Comparison of ENCODE assay signal across 13 cellular contexts in the genomic region with DNA sequence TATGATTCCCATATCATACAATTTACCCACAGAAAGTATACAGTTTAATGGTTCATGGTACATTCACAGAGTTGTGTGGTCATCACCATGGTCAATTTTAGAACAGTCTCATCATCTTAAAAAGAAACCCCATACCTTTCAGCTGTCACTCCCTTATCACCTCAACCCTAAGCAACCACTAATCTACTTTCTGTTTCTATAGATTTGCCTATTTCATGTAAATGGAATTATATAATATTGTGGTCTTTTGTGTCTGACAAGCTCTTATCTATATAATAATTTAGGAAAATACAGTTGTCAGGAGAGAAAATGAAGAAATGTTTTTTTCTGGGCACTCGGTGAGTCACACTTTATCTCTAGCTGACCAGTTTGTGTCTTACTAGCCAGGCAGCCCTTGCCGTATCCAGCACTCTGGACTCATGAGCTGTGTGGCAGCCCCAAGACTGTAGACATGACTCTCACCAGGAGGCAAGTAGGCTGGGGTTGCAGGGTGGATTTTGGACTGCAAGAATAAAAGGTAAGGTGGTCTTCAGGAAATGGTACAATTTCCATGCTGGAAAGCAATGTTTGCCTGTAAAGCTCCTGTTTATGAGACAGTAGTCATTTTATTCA.
DNase-seq lines count a peak whose midpoint lies in the region; TF ChIP-seq lines count a peak whose summit lies in the region.
"Had no signal": no experiment of that assay in that cellular context is flagged by ENCODE, and none has a peak within 500 bp of the region (broad histone marks: within the 10 kb centered on the region; RNA-seq: fewer than 3 reads in every experiment).

No MANE protein-coding gene starts in this region.

- DNase-seq in GM12865 (ENCODE audit: low read depth): peak; percentile 8
- peak; percentile 94 for DNase-seq in OCI-M1 (lab: John Stamatoyannopoulos, UW)
- peak; percentile 43 to 47 for DNase-seq in erythroblast (lab: John Stamatoyannopoulos, UW)
- DNase-seq in myocyte (ENCODE audit: low read depth): peak; percentile 49
- no peak for DNase-seq in esophagus squamous epithelium (lab: John Stamatoyannopoulos, UW)
- no peak for DNase-seq in testis
- no peak for DNase-seq in HT-29 (ENCODE audit: low spot score)
- DNase-seq in NCI-H187 treated with DMSO at 0.1 percent for 48 hours (lab: John Stamatoyannopoulos, UW): no peak
- DNase-seq: activated CD4-positive, alpha-beta T cell treated with anti-CD3 and anti-CD28 coated beads for 48 hours; midbrain; NCI-H2171 treated with DMSO at 0.1 percent for 48 hours; T-cell had no signal

- no peak overlapping the region for H3K4me3 ChIP-seq in GM12865 (ENCODE audit: low read depth, low read length)
- no peak overlapping the region for H3K4me3 ChIP-seq in esophagus squamous epithelium
- H3K4me3 ChIP-seq in testis: no peak overlapping the region
- H3K4me3 ChIP-seq: BLaER1 treated with 17β-estradiol and CSF1 and Interleukin-3, amounts not matched to agents 10 nM and 100 nM had no signal

- no peaks in the 10 kb centered on the region for H3K27me3 ChIP-seq in esophagus squamous epithelium
- no peaks in the 10 kb centered on the region for H3K27me3 ChIP-seq in testis
- H3K27me3 ChIP-seq: BLaER1 treated with 17β-estradiol and CSF1 and Interleukin-3, amounts not matched to agents 10 nM and 100 nM had no signal

- peaks cover 0 to 7% (median 4%) of the 10 kb centered on the region in 3 donors for H3K4me1 ChIP-seq in esophagus squamous epithelium
- H3K4me1 ChIP-seq in testis: no peaks in the 10 kb centered on the region
- H3K4me1 ChIP-seq: BLaER1 treated with 17β-estradiol and CSF1 and Interleukin-3, amounts not matched to agents 10 nM and 100 nM had no signal

- H3K9me3 ChIP-seq in esophagus squamous epithelium: no peaks in the 10 kb centered on the region
- no peaks in the 10 kb centered on the region for H3K9me3 ChIP-seq in testis
- H3K9me3 ChIP-seq: BLaER1 treated with 17β-estradiol and CSF1 and Interleukin-3, amounts not matched to agents 10 nM and 100 nM had no signal

- intact Hi-C loops in esophagus squamous epithelium (cut with DNase I) (loop anchor here (10.0 kb wide), 1 partner anchor 375 kb away; no protein-coding TSS in a partner anchor), testis (cut with DNase I; ENCODE audit: low total_unique reads) (no loop called here)

- H3K27ac ChIP-seq in esophagus squamous epithelium (no peak overlapping the region), testis (no peak overlapping the region)
- H3K27ac ChIP-seq: BLaER1 treated with 17β-estradiol and CSF1 and Interleukin-3, amounts not matched to agents 10 nM and 100 nM had no signal

- TF ChIP-seq CTCF in GM12865 (IDR thresholded peaks at IDR 0.05; ENCODE audit: insufficient read depth, low read depth, low read length, missing control alignments) (no peak), esophagus squamous epithelium (IDR thresholded peaks at IDR 0.05) (no peak), testis (IDR thresholded peaks at IDR 0.05) (no peak)

- WGBS in esophagus squamous epithelium, 2 donors: 73 to 74% methylated on average over 2 of the region's 2 CpGs
- WGBS in testis, 2 donors: 82 to 87% methylated on average over 2 of the region's 2 CpGs

- peak; percentile 83 for TF ChIP-seq POLR2A in erythroblast (IDR thresholded peaks at IDR 0.05; ENCODE audit: low read length)
- no peak for TF ChIP-seq POLR2A in esophagus squamous epithelium (IDR thresholded peaks at IDR 0.05)
- TF ChIP-seq POLR2A in testis (IDR thresholded peaks at IDR 0.05): no peak

- H3K36me3 ChIP-seq in esophagus squamous epithelium (no peaks in the 10 kb centered on the region), testis (ENCODE audit: low read depth, missing control alignments) (no peaks in the 10 kb centered on the region)
- H3K36me3 ChIP-seq: BLaER1 treated with 17β-estradiol and CSF1 and Interleukin-3, amounts not matched to agents 10 nM and 100 nM had no signal

Comparison
In these comparisons a context has a peak if more than half of its experiments do, and no peak if none do; other contexts are left out.
1. DNase-seq: peak in GM12865 (single experiment), OCI-M1 (single experiment), erythroblast (2 of 2) and myocyte (single experiment); none in esophagus squamous epithelium (single experiment), testis (single experiment), HT-29 (single experiment) and NCI-H187 treated with DMSO at 0.1 percent for 48 hours (single experiment).